In genomic region chr1:41665962-41666917, GRCh38 we compare ENCODE assay signal across 14 cellular contexts.
DNase-seq lines count a peak whose midpoint lies in the region; ATAC-seq and TF ChIP-seq lines count a peak whose summit lies in the region.
"Had no signal": no experiment of that assay in that cellular context is flagged by ENCODE, and none has a peak within 500 bp of the region (broad histone marks: within the 10 kb centered on the region; RNA-seq: fewer than 3 reads in every experiment).

No MANE protein-coding gene starts in this region.

- POLR2A ChIA-PET in A673 (lab: Charles Lee; ENCODE audit: low non-redundant PET): no interaction called here

- H3K9me3 ChIP-seq in endodermal cell (ENCODE audit: control insufficient read depth, low read length) (no peaks in the 10 kb centered on the region), A673 (ENCODE audit: low read depth, low read length, poor library complexity, severe bottlenecking) (no peaks in the 10 kb centered on the region)
- H3K9me3 ChIP-seq: gastroesophageal sphincter, SK-N-SH, vagina had no signal

- H3K4me3 Mint-ChIP-seq in activated naive CD4-positive, alpha-beta T cell treated with anti-CD3 and anti-CD28 coated beads, Interleukin-2, amount 50 U/mL, for 24 hours: peak overlapping the region; percentile 47
- no peak overlapping the region for H3K4me3 Mint-ChIP-seq in endodermal cell

- peaks cover 75% of the 10 kb centered on the region for H3K4me1 Mint-ChIP-seq in activated naive CD4-positive, alpha-beta T cell treated with anti-CD3 and anti-CD28 coated beads, Interleukin-2, amount 50 U/mL, for 24 hours
- peaks cover 38% of the 10 kb centered on the region for H3K4me1 Mint-ChIP-seq in endodermal cell

- H3K27ac Mint-ChIP-seq in activated naive CD4-positive, alpha-beta T cell treated with anti-CD3 and anti-CD28 coated beads, Interleukin-2, amount 50 U/mL, for 24 hours: peak overlapping the region; percentile 90
- peak overlapping the region; percentile 62 for H3K27ac Mint-ChIP-seq in endodermal cell

- H3K9ac ChIP-seq in endodermal cell (ENCODE audit: extremely low read depth, low read length, poor library complexity, severe bottlenecking): no peak overlapping the region
- H3K9ac ChIP-seq: SK-N-SH had no signal

- H3K27me3 ChIP-seq in endodermal cell (ENCODE audit: control insufficient read depth, insufficient read depth, low read length, poor library complexity, severe bottlenecking) (peaks cover 6% of the 10 kb centered on the region), A673 (replicated peaks; ENCODE audit: insufficient read depth, low read depth, low read length, poor library complexity) (no peaks in the 10 kb centered on the region)
- H3K27me3 ChIP-seq: gastroesophageal sphincter, vagina had no signal

- 89 to 92% methylated on average over 4 to 6 of the region's 6 CpGs for WGBS in endodermal cell (ENCODE audit: insufficient coverage in 1 of 2, insufficient read length in 1 of 2), 2 experiments

- H3K36me3 ChIP-seq in endodermal cell (ENCODE audit: control insufficient read depth, insufficient read depth, low read length) (no peaks in the 10 kb centered on the region), A673 (ENCODE audit: insufficient read depth, low read length, poor library complexity, severe bottlenecking) (no peaks in the 10 kb centered on the region)
- H3K36me3 ChIP-seq: gastroesophageal sphincter, vagina had no signal

- H3K27me3 Mint-ChIP-seq in activated naive CD4-positive, alpha-beta T cell treated with anti-CD3 and anti-CD28 coated beads, Interleukin-2, amount 50 U/mL, for 24 hours: no peaks in the 10 kb centered on the region
- H3K27me3 Mint-ChIP-seq in endodermal cell (ENCODE audit: insufficient read depth): peaks cover 22% of the 10 kb centered on the region

- BruUV-seq in A673 (replicated peaks; lab: Mats Ljungman, UMichigan): no TSS peak

- intact Hi-C loops in A673 (cut with micrococcal nuclease; ENCODE audit: unreplicated experiment): no loop called here

- no peaks in the 10 kb centered on the region for H3K9me3 Mint-ChIP-seq in activated naive CD4-positive, alpha-beta T cell treated with anti-CD3 and anti-CD28 coated beads, Interleukin-2, amount 50 U/mL, for 24 hours
- H3K9me3 Mint-ChIP-seq in endodermal cell: no peaks in the 10 kb centered on the region

- H3K36me3 Mint-ChIP-seq in activated naive CD4-positive, alpha-beta T cell treated with anti-CD3 and anti-CD28 coated beads, Interleukin-2, amount 50 U/mL, for 24 hours: no peaks in the 10 kb centered on the region
- no peaks in the 10 kb centered on the region for H3K36me3 Mint-ChIP-seq in endodermal cell (ENCODE audit: low read depth)

- DNase-seq in activated naive CD4-positive, alpha-beta T cell treated with Interleukin-2 at 50 U/mL for 16 hours: no peak
- no peak for DNase-seq in endodermal cell
- no peak for DNase-seq in A673 (ENCODE audit: low spot score)
- no peak for DNase-seq in amygdala (lab: John Stamatoyannopoulos, UW)
- no peak for DNase-seq in foreskin melanocyte
- DNase-seq: AML-193, left colon, NCI-H526, SK-N-SH had no signal

- TF ChIP-seq CTCF in VCaP (conservative IDR thresholded peaks at IDR 0.05) (no peak), endodermal cell (conservative IDR thresholded peaks at IDR 0.05) (no peak), A673 (conservative IDR thresholded peaks at IDR 0.05; ENCODE audit: low read depth, low read length) (no peak)

- no peak overlapping the region for H3K4me3 ChIP-seq in endodermal cell (ENCODE audit: low read length)
- no peak overlapping the region for H3K4me3 ChIP-seq in A673 (ENCODE audit: low read depth, low read length, poor library complexity, severe bottlenecking)
- H3K4me3 ChIP-seq: gastroesophageal sphincter, vagina had no signal

- CTCF ChIA-PET in A673 (lab: Charles Lee): no interaction called here

- peaks cover 16% of the 10 kb centered on the region for H3K4me1 ChIP-seq in endodermal cell (ENCODE audit: control insufficient read depth, insufficient read depth, low read length)
- peaks cover 13% of the 10 kb centered on the region for H3K4me1 ChIP-seq in A673 (ENCODE audit: insufficient read depth, low read length, poor library complexity, severe bottlenecking)

- peak overlapping the region; percentile 60 for H3K27ac ChIP-seq in VCaP
- H3K27ac ChIP-seq in endodermal cell (ENCODE audit: low read depth, low read length): no peak overlapping the region
- H3K27ac ChIP-seq in A673 (ENCODE audit: low read depth, low read length, poor library complexity, severe bottlenecking): no peak overlapping the region
- H3K27ac ChIP-seq: vagina had no signal

- ATAC-seq in HG03280 (IDR thresholded peaks at IDR 0.05; ENCODE audit: unreplicated experiment): no peak
- ATAC-seq: left colon had no signal
